Comparison of ENCODE assay signal across 27 cellular contexts in genomic region chr9:124423155-124423554, GRCh38. TPM values are rescaled to one million over a fixed set of nuclear protein-coding genes. Genes with fewer than 3 reads are reported as not detected.
"Had no signal": no experiment of that assay in that cellular context is flagged by ENCODE, and none has a peak within 500 bp of the region (broad histone marks: within the 10 kb centered on the region; RNA-seq: fewer than 3 reads in every experiment).

No MANE protein-coding gene starts in this region.

- H3K9ac ChIP-seq: parathyroid adenoma had no signal

- ATAC-seq: gastrocnemius medialis; left cardiac atrium; natural killer cell; psoas muscle; sciatic nerve; stimulated activated memory B cell treated with anti-CD40 and anti-IgM and Interleukin-4, amounts not matched to agents 10 μg/mL and 1 μg/mL and 100 μg/mL, for 72 hours had no signal

- H3K4me3 ChIP-seq: gastrocnemius medialis, left ventricle myocardium inferior, lung, psoas muscle, tibial artery, upper lobe of left lung, uterus had no signal

- H3K4me1 ChIP-seq: gastrocnemius medialis, left ventricle myocardium inferior, psoas muscle, tibial artery, upper lobe of left lung, uterus had no signal

- FAIRE-seq: keratinocyte had no signal

- H2AFZ ChIP-seq: parathyroid adenoma had no signal

- H3K36me3 ChIP-seq: gastrocnemius medialis, left ventricle myocardium inferior, tibial artery, upper lobe of left lung, uterus had no signal

- H3K27me3 ChIP-seq: dorsolateral prefrontal cortex, gastrocnemius medialis, tibial artery, upper lobe of left lung, uterus had no signal

- DNase-seq: cortex of kidney; effector CD8-positive, alpha-beta T cell; gastrocnemius medialis; immature natural killer cell; left cardiac atrium; left ventricle myocardium inferior; mesendoderm; natural killer cell; psoas muscle; retina; stimulated activated CD4-positive, alpha-beta T cell treated with anti-CD3 and anti-CD28 coated beads, Interleukin-1b, Interleukin-23, amount 100 ng/mL, for 48 hours; stimulated activated CD4-positive, alpha-beta T cell treated with anti-CD3 and anti-CD28 coated beads, Interleukin-4, amount 100 ng/mL, for 24 hours; tibial artery; upper lobe of left lung; uterus had no signal

- H3K27ac Mint-ChIP-seq: immature natural killer cell; natural killer cell; stimulated activated memory B cell treated with anti-CD40 and anti-IgM and Interleukin-4, amounts not matched to agents 10 μg/mL and 1 μg/mL and 100 μg/mL, for 72 hours; stimulated activated naive CD8-positive, alpha-beta T cell treated with anti-CD3 and anti-CD28 coated beads, Interleukin-15, Interleukin-2, amounts not matched to agents 100 ng/mL and 50 ng/mL, for 24 hours had no signal

- H3K27ac ChIP-seq: gastrocnemius medialis, left ventricle myocardium inferior, parathyroid adenoma, psoas muscle, tibial artery, upper lobe of left lung, uterus had no signal

- H3K9me3 Mint-ChIP-seq: central memory CD8-positive, alpha-beta T cell; immature natural killer cell; natural killer cell; neural crest cell; stimulated activated memory B cell treated with anti-CD40 and anti-IgM and Interleukin-4, amounts not matched to agents 10 μg/mL and 1 μg/mL and 100 μg/mL, for 72 hours; stimulated activated naive CD8-positive, alpha-beta T cell treated with anti-CD3 and anti-CD28 coated beads, Interleukin-15, Interleukin-2, amounts not matched to agents 100 ng/mL and 50 ng/mL, for 24 hours had no signal

- H3K79me2 ChIP-seq: parathyroid adenoma had no signal

- H3K9me3 ChIP-seq: gastrocnemius medialis, left ventricle myocardium inferior, psoas muscle, tibial artery, upper lobe of left lung, uterus had no signal

- H3K36me3 Mint-ChIP-seq: immature natural killer cell; natural killer cell; stimulated activated memory B cell treated with anti-CD40 and anti-IgM and Interleukin-4, amounts not matched to agents 10 μg/mL and 1 μg/mL and 100 μg/mL, for 72 hours had no signal

- H3K4me3 Mint-ChIP-seq: central memory CD8-positive, alpha-beta T cell; immature natural killer cell; natural killer cell; neural crest cell; stimulated activated memory B cell treated with anti-CD40 and anti-IgM and Interleukin-4, amounts not matched to agents 10 μg/mL and 1 μg/mL and 100 μg/mL, for 72 hours; stimulated activated naive CD8-positive, alpha-beta T cell treated with anti-CD3 and anti-CD28 coated beads, Interleukin-15, Interleukin-2, amounts not matched to agents 100 ng/mL and 50 ng/mL, for 24 hours had no signal

RNA-seq across cellular contexts. Expression of gene ADGRD2, which starts 27.1 kb away (rescaled TPM):
- total RNA-seq: fibroblast of villous mesenchyme, gastrocnemius medialis, left cardiac atrium, left ventricle myocardium inferior, lung, myocyte, natural killer cell, occipital lobe, psoas muscle, sciatic nerve, upper lobe of left lung had no signal
- polyA plus RNA-seq: immature natural killer cell, keratinocyte, lung, psoas muscle had no signal
